ENCODE assay signal across 1 cellular context in genomic region chr22:40856513-40857308, GRCh38.
TF ChIP-seq lines count a peak whose summit lies in the region.

ST13 (minus strand) TSS chr22:40856639; CDS start chr22:40856540, 99 bp downstream.
XPNPEP3 (plus strand) TSS chr22:40857148; CDS start chr22:40857182, 34 bp downstream.

TF ChIP-seq in GM23338, 12 proteins besides CTCF, POLR2A, EP300 and RAD21 (continued from another document):
- TF ChIP-seq, protein P1, sequence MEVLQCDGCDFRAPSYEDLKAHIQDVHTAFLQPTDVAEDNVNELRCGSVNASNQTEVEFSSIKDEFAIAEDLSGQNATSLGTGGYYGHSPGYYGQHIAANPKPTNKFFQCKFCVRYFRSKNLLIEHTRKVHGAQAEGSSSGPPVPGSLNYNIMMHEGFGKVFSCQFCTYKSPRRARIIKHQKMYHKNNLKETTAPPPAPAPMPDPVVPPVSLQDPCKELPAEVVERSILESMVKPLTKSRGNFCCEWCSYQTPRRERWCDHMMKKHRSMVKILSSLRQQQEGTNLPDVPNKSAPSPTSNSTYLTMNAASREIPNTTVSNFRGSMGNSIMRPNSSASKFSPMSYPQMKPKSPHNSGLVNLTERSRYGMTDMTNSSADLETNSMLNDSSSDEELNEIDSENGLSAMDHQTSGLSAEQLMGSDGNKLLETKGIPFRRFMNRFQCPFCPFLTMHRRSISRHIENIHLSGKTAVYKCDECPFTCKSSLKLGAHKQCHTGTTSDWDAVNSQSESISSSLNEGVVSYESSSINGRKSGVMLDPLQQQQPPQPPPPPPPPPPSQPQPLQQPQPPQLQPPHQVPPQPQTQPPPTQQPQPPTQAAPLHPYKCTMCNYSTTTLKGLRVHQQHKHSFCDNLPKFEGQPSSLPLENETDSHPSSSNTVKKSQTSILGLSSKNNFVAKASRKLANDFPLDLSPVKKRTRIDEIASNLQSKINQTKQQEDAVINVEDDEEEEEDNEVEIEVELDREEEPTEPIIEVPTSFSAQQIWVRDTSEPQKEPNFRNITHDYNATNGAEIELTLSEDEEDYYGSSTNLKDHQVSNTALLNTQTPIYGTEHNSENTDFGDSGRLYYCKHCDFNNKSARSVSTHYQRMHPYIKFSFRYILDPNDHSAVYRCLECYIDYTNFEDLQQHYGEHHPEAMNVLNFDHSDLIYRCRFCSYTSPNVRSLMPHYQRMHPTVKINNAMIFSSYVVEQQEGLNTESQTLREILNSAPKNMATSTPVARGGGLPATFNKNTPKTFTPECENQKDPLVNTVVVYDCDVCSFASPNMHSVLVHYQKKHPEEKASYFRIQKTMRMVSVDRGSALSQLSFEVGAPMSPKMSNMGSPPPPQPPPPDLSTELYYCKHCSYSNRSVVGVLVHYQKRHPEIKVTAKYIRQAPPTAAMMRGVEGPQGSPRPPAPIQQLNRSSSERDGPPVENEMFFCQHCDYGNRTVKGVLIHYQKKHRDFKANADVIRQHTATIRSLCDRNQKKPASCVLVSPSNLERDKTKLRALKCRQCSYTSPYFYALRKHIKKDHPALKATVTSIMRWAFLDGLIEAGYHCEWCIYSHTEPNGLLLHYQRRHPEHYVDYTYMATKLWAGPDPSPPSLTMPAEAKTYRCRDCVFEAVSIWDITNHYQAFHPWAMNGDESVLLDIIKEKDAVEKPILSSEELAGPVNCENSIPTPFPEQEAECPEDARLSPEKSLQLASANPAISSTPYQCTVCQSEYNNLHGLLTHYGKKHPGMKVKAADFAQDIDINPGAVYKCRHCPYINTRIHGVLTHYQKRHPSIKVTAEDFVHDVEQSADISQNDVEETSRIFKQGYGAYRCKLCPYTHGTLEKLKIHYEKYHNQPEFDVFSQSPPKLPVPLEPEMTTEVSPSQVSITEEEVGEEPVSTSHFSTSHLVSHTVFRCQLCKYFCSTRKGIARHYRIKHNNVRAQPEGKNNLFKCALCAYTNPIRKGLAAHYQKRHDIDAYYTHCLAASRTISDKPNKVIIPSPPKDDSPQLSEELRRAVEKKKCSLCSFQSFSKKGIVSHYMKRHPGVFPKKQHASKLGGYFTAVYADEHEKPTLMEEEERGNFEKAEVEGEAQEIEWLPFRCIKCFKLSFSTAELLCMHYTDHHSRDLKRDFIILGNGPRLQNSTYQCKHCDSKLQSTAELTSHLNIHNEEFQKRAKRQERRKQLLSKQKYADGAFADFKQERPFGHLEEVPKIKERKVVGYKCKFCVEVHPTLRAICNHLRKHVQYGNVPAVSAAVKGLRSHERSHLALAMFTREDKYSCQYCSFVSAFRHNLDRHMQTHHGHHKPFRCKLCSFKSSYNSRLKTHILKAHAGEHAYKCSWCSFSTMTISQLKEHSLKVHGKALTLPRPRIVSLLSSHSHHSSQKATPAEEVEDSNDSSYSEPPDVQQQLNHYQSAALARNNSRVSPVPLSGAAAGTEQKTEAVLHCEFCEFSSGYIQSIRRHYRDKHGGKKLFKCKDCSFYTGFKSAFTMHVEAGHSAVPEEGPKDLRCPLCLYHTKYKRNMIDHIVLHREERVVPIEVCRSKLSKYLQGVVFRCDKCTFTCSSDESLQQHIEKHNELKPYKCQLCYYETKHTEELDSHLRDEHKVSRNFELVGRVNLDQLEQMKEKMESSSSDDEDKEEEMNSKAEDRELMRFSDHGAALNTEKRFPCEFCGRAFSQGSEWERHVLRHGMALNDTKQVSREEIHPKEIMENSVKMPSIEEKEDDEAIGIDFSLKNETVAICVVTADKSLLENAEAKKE (CRISPR knock-in tag; IDR thresholded peaks at IDR 0.05): no peak
- TF ChIP-seq NANOG (IDR thresholded peaks at IDR 0.05; ENCODE audit: borderline replicate concordance): no peak
- no peak for TF ChIP-seq EZH2 (IDR thresholded peaks at IDR 0.05; ENCODE audit: low read depth, unreplicated experiment)
TF ChIP-seq in GM23338: peak in this region for 3.
